ENCODE assay signal across 9 cellular contexts in genomic region chrX:153649178-153649914, GRCh38. TPM values are rescaled to one million over a fixed set of nuclear protein-coding genes. Genes with fewer than 3 reads are reported as not detected.
A peak's percentile ranks its signal among the peaks of the same experiment; 100 is the strongest.
DNase-seq lines count a peak whose midpoint lies in the region; ATAC-seq and TF ChIP-seq lines count a peak whose summit lies in the region.
"Had no signal": no experiment of that assay in that cellular context is flagged by ENCODE, and none has a peak within 500 bp of the region (broad histone marks: within the 10 kb centered on the region; RNA-seq: fewer than 3 reads in every experiment).

No MANE protein-coding gene starts in this region.

- H3K36me3 Mint-ChIP-seq in activated T-cell treated with anti-CD3 and anti-CD28 coated beads, Interleukin-2, amount 50 U/mL, for 72 hours (ENCODE audit: insufficient read depth in 2 of 2), result no peaks in the 10 kb centered on the region
- H3K36me3 Mint-ChIP-seq: brain had no signal

- TF ChIP-seq EP300 in esophagus muscularis mucosa (IDR thresholded peaks at IDR 0.05), result no peak

- H3K4me1 ChIP-seq in BE2C, result no peaks in the 10 kb centered on the region
- peaks cover 0 to 23% (median 19%) of the 10 kb centered on the region in 4 donors for H3K4me1 ChIP-seq in esophagus muscularis mucosa

- H3K4me3 ChIP-seq in BE2C (ENCODE audit: low read depth, low read length) (no peak overlapping the region), esophagus muscularis mucosa (no peak overlapping the region)

- H3K36me3 ChIP-seq in BE2C (no peaks in the 10 kb centered on the region), esophagus muscularis mucosa (no peaks in the 10 kb centered on the region)

- 90% methylated on average over 16 of the region's 26 CpGs for WGBS in esophagus muscularis mucosa

- H3K9me3 Mint-ChIP-seq in activated T-cell treated with anti-CD3 and anti-CD28 coated beads, Interleukin-2, amount 50 U/mL, for 72 hours, result no peaks in the 10 kb centered on the region

- no peak overlapping the region for H3K27ac ChIP-seq in esophagus muscularis mucosa (replicated peaks in 1 of 4)

- H3K27me3 ChIP-seq in BE2C (peaks cover 25% of the 10 kb centered on the region), esophagus muscularis mucosa (peaks cover 0 to 60% (median 21%) of the 10 kb centered on the region in 4 donors)

- H3K27ac Mint-ChIP-seq in activated T-cell treated with anti-CD3 and anti-CD28 coated beads, Interleukin-2, amount 50 U/mL, for 72 hours, result no peak overlapping the region
- H3K27ac Mint-ChIP-seq: brain had no signal

- no peak for TF ChIP-seq POLR2A in esophagus muscularis mucosa (IDR thresholded peaks at IDR 0.05; ENCODE audit: low read depth)

- no peaks in the 10 kb centered on the region for H3K4me1 Mint-ChIP-seq in activated T-cell treated with anti-CD3 and anti-CD28 coated beads, Interleukin-2, amount 50 U/mL, for 72 hours (ENCODE audit: low read depth)
- H3K4me1 Mint-ChIP-seq: brain had no signal

- H3K27me3 Mint-ChIP-seq in activated T-cell treated with anti-CD3 and anti-CD28 coated beads, Interleukin-2, amount 50 U/mL, for 72 hours (ENCODE audit: low read depth), result peaks cover 29% of the 10 kb centered on the region

- H3K4me3 Mint-ChIP-seq in activated T-cell treated with anti-CD3 and anti-CD28 coated beads, Interleukin-2, amount 50 U/mL, for 72 hours, result no peak overlapping the region
- H3K4me3 Mint-ChIP-seq: brain had no signal

- ATAC-seq in GM19351 (IDR thresholded peaks at IDR 0.05; ENCODE audit: unreplicated experiment) (peak; percentile 61), HG03457 (IDR thresholded peaks at IDR 0.05; ENCODE audit: unreplicated experiment) (no peak)
- peak; percentile 65 to 82 for ATAC-seq in activated T-cell treated with anti-CD3 and anti-CD28 coated beads, Interleukin-2, amount 50 U/mL, for 72 hours (replicated peaks in 1 of 2)

- H3K9me3 ChIP-seq in BE2C (no peaks in the 10 kb centered on the region), esophagus muscularis mucosa (peaks cover 0 to 21% (median 0%) of the 10 kb centered on the region in 4 donors)

- TF ChIP-seq CTCF in BE2C (IDR thresholded peaks at IDR 0.05; ENCODE audit: low read depth, low read length), result peak; percentile 58
- peak in 1 of 3 experiments; percentile 14 for TF ChIP-seq CTCF in esophagus muscularis mucosa (IDR thresholded peaks at IDR 0.05)

- intact Hi-C loops in esophagus muscularis mucosa (cut with DNase I), result no loop called here

- DNase-seq in BE2C (peak; percentile 73), NCI-H82 treated with DMSO at 0.1 percent for 48 hours (lab: John Stamatoyannopoulos, UW; ENCODE audit: unreplicated experiment) (peak; percentile 71), left kidney (ENCODE audit: low read depth, low spot score) (peak; percentile 53), esophagus muscularis mucosa (ENCODE audit: extremely low spot score) (no peak), cortex of kidney (lab: John Stamatoyannopoulos, UW) (no peak)
- peak; percentile 46 to 52 for DNase-seq in activated T-cell treated with anti-CD3 and anti-CD28 coated beads, Interleukin-2, amount 50 U/mL, for 72 hours

RNA-seq across cellular contexts. Expression of gene DUSP9, which starts 2.3 kb away (rescaled TPM):
- polyA plus RNA-seq in BE2C (2012; ENCODE audit: insufficient read depth, insufficient read length, low read depth), result 1.4 TPM
- not detected for total RNA-seq in activated T-cell treated with anti-CD3 and anti-CD28 coated beads, Interleukin-2, amount 50 U/mL, for 72 hours
- not detected for total RNA-seq in esophagus muscularis mucosa

RNA-seq across cellular contexts. Expression of gene PNCK, which starts 24.3 kb away (rescaled TPM):
- polyA plus RNA-seq in BE2C (2012; ENCODE audit: insufficient read depth, insufficient read length, low read depth), result 7.7 TPM
- total RNA-seq in activated T-cell treated with anti-CD3 and anti-CD28 coated beads, Interleukin-2, amount 50 U/mL, for 72 hours, result 1 to 10 TPM in 1 of 2 donors, under 1 TPM in 1; 0.50 to 1.2 TPM
- 10 to 100 TPM; 20.5 to 67.8 (median 26.0) TPM for total RNA-seq in esophagus muscularis mucosa

RNA-seq across cellular contexts. Expression of gene SLC6A8, which starts 38.4 kb away (rescaled TPM):
- 125 TPM for polyA plus RNA-seq in BE2C (2012; ENCODE audit: insufficient read depth, insufficient read length, low read depth)
- 1 to 10 TPM; 1.8 to 2.2 TPM for total RNA-seq in activated T-cell treated with anti-CD3 and anti-CD28 coated beads, Interleukin-2, amount 50 U/mL, for 72 hours
- total RNA-seq in esophagus muscularis mucosa, result 10 to 100 TPM; 41.7 to 62.3 (median 45.6) TPM

RNA-seq across cellular contexts. Expression of gene CCNQ, which starts 50.4 kb away (rescaled TPM):
- polyA plus RNA-seq in BE2C (2012; ENCODE audit: insufficient read depth, insufficient read length, low read depth), result 46.3 TPM
- 10 to 100 TPM; 16.8 to 20.3 TPM for total RNA-seq in activated T-cell treated with anti-CD3 and anti-CD28 coated beads, Interleukin-2, amount 50 U/mL, for 72 hours
- total RNA-seq in esophagus muscularis mucosa, result 10 to 100 TPM; 38.6 to 58.3 (median 49.8) TPM

Comparison
In these comparisons a context has a peak if more than half of its experiments do, and no peak if none do; other contexts are left out.
1. DNase-seq: peak in BE2C (single experiment), NCI-H82 treated with DMSO at 0.1 percent for 48 hours (single experiment), activated T-cell treated with anti-CD3 and anti-CD28 coated beads, Interleukin-2, amount 50 U/mL, for 72 hours (2 of 2) and left kidney (single experiment); none in esophagus muscularis mucosa (single experiment) and cortex of kidney (single experiment).
2. RNA of gene PNCK, which starts 24.3 kb away (total RNA-seq): 20.5 to 67.8 TPM in esophagus muscularis mucosa; 0.50 to 1.2 TPM in activated T-cell treated with anti-CD3 and anti-CD28 coated beads, Interleukin-2, amount 50 U/mL, for 72 hours; every median in the first group is over 4 times any median in the second.
3. RNA of gene SLC6A8, which starts 38.4 kb away (total RNA-seq): 41.7 to 62.3 TPM in esophagus muscularis mucosa; 1.8 to 2.2 TPM in activated T-cell treated with anti-CD3 and anti-CD28 coated beads, Interleukin-2, amount 50 U/mL, for 72 hours; every median in the first group is over 10 times any median in the second.